ENCODE assay signal across 1 cellular context in the genomic region with DNA sequence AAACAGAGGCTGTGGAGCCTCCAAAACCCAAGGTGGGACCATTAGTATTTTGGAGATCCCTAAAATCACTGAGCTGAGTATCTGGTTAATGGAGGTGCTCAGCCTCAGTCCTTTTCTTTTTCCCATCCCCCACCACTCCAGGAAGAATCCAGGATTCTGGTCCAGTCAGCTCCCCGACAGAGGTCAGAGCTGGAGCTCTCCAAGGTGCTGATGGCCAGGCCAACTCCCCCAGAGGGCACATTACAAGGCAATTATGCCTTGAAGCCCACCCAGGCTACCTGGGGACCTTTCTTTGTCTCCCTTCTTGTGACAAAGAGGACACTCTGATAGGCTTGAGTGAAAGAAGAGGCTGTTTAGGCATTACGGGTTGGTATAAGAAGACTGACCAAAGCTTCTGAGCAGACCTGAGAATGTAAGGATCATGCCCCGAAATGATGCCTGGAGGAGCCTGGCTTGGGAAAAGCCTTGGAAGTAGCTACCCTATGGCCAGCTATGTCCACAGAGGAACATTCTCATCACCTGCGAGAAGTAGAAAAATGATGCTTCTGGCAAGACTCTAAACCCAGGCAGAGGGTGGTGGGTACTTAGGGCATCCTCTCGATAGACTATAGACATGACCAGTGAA.
A peak's percentile ranks its signal among the peaks of the same experiment; 100 is the strongest.
TF ChIP-seq lines count a peak whose summit lies in the region.

No MANE protein-coding gene starts in this region.

TF ChIP-seq in HepG2, 621 proteins besides CTCF, POLR2A, EP300 and RAD21 (continued from another document):
- TF ChIP-seq, protein P1, sequence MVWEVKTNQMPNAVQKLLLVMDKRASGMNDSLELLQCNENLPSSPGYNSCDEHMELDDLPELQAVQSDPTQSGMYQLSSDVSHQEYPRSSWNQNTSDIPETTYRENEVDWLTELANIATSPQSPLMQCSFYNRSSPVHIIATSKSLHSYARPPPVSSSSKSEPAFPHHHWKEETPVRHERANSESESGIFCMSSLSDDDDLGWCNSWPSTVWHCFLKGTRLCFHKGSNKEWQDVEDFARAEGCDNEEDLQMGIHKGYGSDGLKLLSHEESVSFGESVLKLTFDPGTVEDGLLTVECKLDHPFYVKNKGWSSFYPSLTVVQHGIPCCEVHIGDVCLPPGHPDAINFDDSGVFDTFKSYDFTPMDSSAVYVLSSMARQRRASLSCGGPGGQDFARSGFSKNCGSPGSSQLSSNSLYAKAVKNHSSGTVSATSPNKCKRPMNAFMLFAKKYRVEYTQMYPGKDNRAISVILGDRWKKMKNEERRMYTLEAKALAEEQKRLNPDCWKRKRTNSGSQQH (CRISPR knock-in tag; IDR thresholded peaks at IDR 0.05; ENCODE audit: low read depth): 0 out of 2 replicates have a peak, but pooled peaks have one; percentile 48
